13 cellular contexts compared by ENCODE assay signal in the genomic region with DNA sequence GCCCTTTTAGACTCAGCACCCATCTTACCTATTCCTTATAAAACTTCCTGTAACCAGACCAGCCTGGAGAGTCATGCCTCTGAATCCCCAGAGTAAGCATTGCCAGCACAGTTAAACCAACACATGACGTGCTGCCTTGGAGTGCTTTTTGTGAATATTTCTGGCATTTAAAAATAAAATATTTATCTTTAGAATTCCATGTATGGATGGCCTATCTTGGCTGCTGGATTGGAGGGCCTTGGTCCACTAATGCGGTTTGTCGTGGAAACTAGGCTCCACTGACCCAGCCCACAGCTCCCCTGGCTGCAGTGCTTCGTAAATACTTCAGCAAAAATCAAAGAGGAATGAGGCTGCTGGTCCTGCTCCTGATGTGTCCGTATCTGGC. TPM values are rescaled to one million over a fixed set of nuclear protein-coding genes. Genes with fewer than 3 reads are reported as not detected.
DNase-seq lines count a peak whose midpoint lies in the region; ATAC-seq, FAIRE-seq and TF ChIP-seq lines count a peak whose summit lies in the region.
"Had no signal": no experiment of that assay in that cellular context is flagged by ENCODE, and none has a peak within 500 bp of the region (broad histone marks: within the 10 kb centered on the region; RNA-seq: fewer than 3 reads in every experiment).

No MANE protein-coding gene starts in this region.

- no peak for TF ChIP-seq CTCF in H1 (IDR thresholded peaks at IDR 0.05; ENCODE audit: control extremely low read depth in 1 of 3, insufficient read depth in 1 of 3, low read depth in 1 of 3, low read length in 3 of 3)

- H2BK20ac ChIP-seq in H1 (ENCODE audit: low read length), result no peak overlapping the region

- no peak overlapping the region for H3K27ac Mint-ChIP-seq in activated T-cell treated with anti-CD3 and anti-CD28 coated beads, Interleukin-2, amount 50 U/mL, for 24 hours

- H3K79me1 ChIP-seq in H1 (ENCODE audit: low read depth, low read length), result no peaks in the 10 kb centered on the region

- H3K4me2 ChIP-seq in H1 (ENCODE audit: insufficient read depth in 1 of 2, low read depth in 2 of 2, low read length in 2 of 2), result no peak overlapping the region
- H3K4me2 ChIP-seq: BLaER1 treated with 17β-estradiol and CSF1 and Interleukin-3, amounts not matched to agents 10 nM and 100 nM had no signal

- H3K27ac ChIP-seq in H1 (ENCODE audit: low read depth, low read length) (no peak overlapping the region), muscle layer of colon (ENCODE audit: low read depth, low read length) (peak overlapping the region; percentile 54), aorta (ENCODE audit: low read depth in 1 of 2, low read length in 2 of 2) (peak overlapping the region; percentile 9 to 75)
- H3K27ac ChIP-seq: BLaER1 treated with 17β-estradiol and CSF1 and Interleukin-3, amounts not matched to agents 10 nM and 100 nM had no signal

- H3K9ac ChIP-seq in H1 (replicated peaks in 1 of 4; ENCODE audit: extremely low read depth in 1 of 4, low read depth in 3 of 4, low read length in 3 of 4) (no peak overlapping the region), muscle layer of colon (ENCODE audit: low read length) (no peak overlapping the region)
- H3K9ac ChIP-seq: BLaER1 treated with 17β-estradiol and CSF1 and Interleukin-3, amounts not matched to agents 10 nM and 100 nM had no signal

- H4K20me1 ChIP-seq in H1 (replicated peaks in 1 of 2; ENCODE audit: control insufficient read depth in 1 of 2, insufficient read depth in 2 of 2, low read length in 2 of 2), result peaks cover 0 to 9% of the 10 kb centered on the region in 2 experiments
- H4K20me1 ChIP-seq: BLaER1 treated with 17β-estradiol and CSF1 and Interleukin-3, amounts not matched to agents 10 nM and 100 nM had no signal

- no peaks in the 10 kb centered on the region for H3K9me3 ChIP-seq in MG63
- H3K9me3 ChIP-seq in H1 (ENCODE audit: insufficient read depth in 2 of 2, low read depth in 1 of 2, low read length in 1 of 2), result no peaks in the 10 kb centered on the region
- no peaks in the 10 kb centered on the region for H3K9me3 ChIP-seq in muscle layer of colon (ENCODE audit: low read length)
- H3K9me3 ChIP-seq in aorta (ENCODE audit: control insufficient read depth, low read length), result no peaks in the 10 kb centered on the region

- H2BK5ac ChIP-seq in H1 (ENCODE audit: low read depth, low read length), result no peak overlapping the region

- no peaks in the 10 kb centered on the region for H3K79me2 ChIP-seq in H1 (ENCODE audit: control insufficient read depth in 1 of 2, insufficient read depth in 2 of 2, low read length in 2 of 2)

- no peaks in the 10 kb centered on the region for H3K9me3 Mint-ChIP-seq in activated T-cell treated with anti-CD3 and anti-CD28 coated beads, Interleukin-2, amount 50 U/mL, for 24 hours
- H3K9me3 Mint-ChIP-seq: H9 had no signal

- no peaks in the 10 kb centered on the region for H3K23me2 ChIP-seq in H1 (ENCODE audit: low read depth, low read length)

- H2BK120ac ChIP-seq in H1 (replicated peaks; ENCODE audit: low read depth, low read length), result no peak overlapping the region

- H3K27me3 Mint-ChIP-seq in activated T-cell treated with anti-CD3 and anti-CD28 coated beads, Interleukin-2, amount 50 U/mL, for 24 hours, result peaks cover 28% of the 10 kb centered on the region

- H3K36me3 ChIP-seq in MG63, result no peaks in the 10 kb centered on the region
- peaks cover 0 to 13% (median 4%) of the 10 kb centered on the region in 4 experiments; a peak in 3 of 8 replicates for H3K36me3 ChIP-seq in H1 (ENCODE audit: control insufficient read depth in 2 of 4, insufficient read depth in 4 of 4, low read length in 3 of 4)
- H3K36me3 ChIP-seq in muscle layer of colon (ENCODE audit: insufficient read depth, low read length), result peaks cover 8% of the 10 kb centered on the region
- no peaks in the 10 kb centered on the region for H3K36me3 ChIP-seq in aorta (ENCODE audit: control insufficient read depth in 1 of 2, insufficient read depth in 2 of 2, low read length in 1 of 2)
- H3K36me3 ChIP-seq: BLaER1 treated with 17β-estradiol and CSF1 and Interleukin-3, amounts not matched to agents 10 nM and 100 nM had no signal

- H3K4me3 ChIP-seq in MG63 (no peak overlapping the region), H1 (ENCODE audit: extremely low read depth in 1 of 4, insufficient read depth in 2 of 4, low read depth in 3 of 4, low read length in 4 of 4) (no peak overlapping the region), muscle layer of colon (ENCODE audit: low read depth in 1 of 2, low read length in 2 of 2) (no peak overlapping the region), aorta (ENCODE audit: low read length in 2 of 2) (no peak overlapping the region)
- H3K4me3 ChIP-seq: BLaER1 treated with 17β-estradiol and CSF1 and Interleukin-3, amounts not matched to agents 10 nM and 100 nM had no signal

- POLR2A ChIA-PET in H1 (lab: Charles Lee; ENCODE audit: partially characterized antibody), result interaction anchor here (3.2 kb wide), 1 partner anchor 17 kb away, joined by 11 read pairs; the partner anchor contains the start of gene MTARC1

- H4K5ac ChIP-seq in H1 (ENCODE audit: insufficient read length, low read depth, low read length), result no peak overlapping the region

- no peak overlapping the region for H3K14ac ChIP-seq in H1 (ENCODE audit: insufficient read length)

- WGBS in H1 (ENCODE audit: extremely low coverage in 1 of 2, insufficient coverage in 1 of 2, insufficient read length in 1 of 2, insufficient replicate concordance in 2 of 2, low coverage in 1 of 2, low lambda C conversion rate in 2 of 2, missing lambda C conversion rate in 1 of 2), 2 experiments, result 93% methylated on average over 5 of the region's 5 CpGs; no CpG with 5 or more reads in 1 of the 2 experiments
- 5 to 9% methylated on average over 5 of the region's 5 CpGs for WGBS in aorta, 2 donors

- no peak for TF ChIP-seq RAD21 in H1 (IDR thresholded peaks at IDR 0.05 in 1 of 2, conservative IDR thresholded peaks at IDR 0.05 in 1 of 2; ENCODE audit: low read depth in 2 of 2, low read length in 2 of 2)

- no peaks in the 10 kb centered on the region for H3K36me3 Mint-ChIP-seq in activated T-cell treated with anti-CD3 and anti-CD28 coated beads, Interleukin-2, amount 50 U/mL, for 24 hours (ENCODE audit: low read depth)

- H3K4ac ChIP-seq in H1 (replicated peaks; ENCODE audit: insufficient read length, low read depth, low read length), result peak overlapping the region; percentile 49

- H2BK12ac ChIP-seq in H1 (ENCODE audit: low read depth, low read length), result no peak overlapping the region

- no peak overlapping the region for H3K4me3 Mint-ChIP-seq in activated T-cell treated with anti-CD3 and anti-CD28 coated beads, Interleukin-2, amount 50 U/mL, for 24 hours
- H3K4me3 Mint-ChIP-seq: H9 had no signal

- intact Hi-C loops in aorta (cut with DNase I), result no loop called here

- H2AK5ac ChIP-seq in H1 (ENCODE audit: low read depth, low read length), result no peak overlapping the region

- CTCF ChIA-PET in H1 (lab: Charles Lee; ENCODE audit: partially characterized antibody), result interaction anchor here (0.5 to 9.2 kb wide), 30 partner anchors 8 to 523 kb away, joined by 3 to 96 read pairs (median 4); partner anchors contain the start of genes MTARC1 and MTARC2

- TF ChIP-seq EP300 in H1 (IDR thresholded peaks at IDR 0.05; ENCODE audit: borderline replicate concordance in 1 of 2, low read depth in 2 of 2, low read length in 2 of 2), result no peak

- ATAC-seq in aorta (ENCODE audit: low FRiP score) (no peak), HG03095 (IDR thresholded peaks at IDR 0.05; ENCODE audit: unreplicated experiment) (no peak)

- no peak overlapping the region for H4K91ac ChIP-seq in H1 (replicated peaks; ENCODE audit: insufficient read length, low read length)

- no peak overlapping the region for H3K18ac ChIP-seq in H1 (ENCODE audit: extremely low read depth, low read length)

- no peak overlapping the region for H2BK15ac ChIP-seq in H1 (ENCODE audit: low read length)

- no peaks in the 10 kb centered on the region for H3K27me3 ChIP-seq in MG63
- no peaks in the 10 kb centered on the region for H3K27me3 ChIP-seq in H1 (replicated peaks in 1 of 4; ENCODE audit: control insufficient read depth in 3 of 4, extremely low read depth in 1 of 4, insufficient read depth in 3 of 4, low read length in 3 of 4)
- H3K27me3 ChIP-seq in muscle layer of colon (ENCODE audit: control insufficient read depth in 1 of 2, insufficient read depth in 2 of 2, low read length in 2 of 2), result no peaks in the 10 kb centered on the region
- H3K27me3 ChIP-seq in aorta (ENCODE audit: control insufficient read depth in 1 of 2, insufficient read depth in 2 of 2, low read length in 1 of 2), result no peaks in the 10 kb centered on the region
- H3K27me3 ChIP-seq: BLaER1 treated with 17β-estradiol and CSF1 and Interleukin-3, amounts not matched to agents 10 nM and 100 nM had no signal

- no peak overlapping the region for H3K23ac ChIP-seq in H1 (ENCODE audit: insufficient read length)

- no peak overlapping the region for H2AFZ ChIP-seq in H1 (ENCODE audit: low read length)

- H3K4me1 ChIP-seq in H1 (replicated peaks in 1 of 4; ENCODE audit: control insufficient read depth in 3 of 4, insufficient read depth in 4 of 4, low read length in 3 of 4) (no peaks in the 10 kb centered on the region; a peak in 1 of 7 replicates), muscle layer of colon (ENCODE audit: insufficient read depth, low read length) (peaks cover 38% of the 10 kb centered on the region), aorta (ENCODE audit: control insufficient read depth in 1 of 2, insufficient read depth in 2 of 2, low read length in 2 of 2) (no peaks in the 10 kb centered on the region)
- H3K4me1 ChIP-seq: BLaER1 treated with 17β-estradiol and CSF1 and Interleukin-3, amounts not matched to agents 10 nM and 100 nM had no signal

- TF ChIP-seq POLR2A in H1 (IDR thresholded peaks at IDR 0.05; ENCODE audit: control extremely low read depth in 1 of 2, low read depth in 2 of 2, low read length in 2 of 2), result no peak

- H3K4me1 Mint-ChIP-seq in activated T-cell treated with anti-CD3 and anti-CD28 coated beads, Interleukin-2, amount 50 U/mL, for 24 hours (ENCODE audit: low read depth), result no peaks in the 10 kb centered on the region

- FAIRE-seq in H1 (lab: Jason Lieb, UNC), result no peak

- no peak overlapping the region for H3K56ac ChIP-seq in H1 (replicated peaks; ENCODE audit: insufficient read length, low read depth, low read length)

- H4K8ac ChIP-seq in H1 (ENCODE audit: extremely low read depth, insufficient read depth, low read length), result no peak overlapping the region

- DNase-seq in MG63 (peak; percentile 63), H1 (ENCODE audit: low read depth in 1 of 2, low spot score in 2 of 2) (no peak), aorta (no peak), LoVo (ENCODE audit: low spot score) (no peak)
- DNase-seq in activated T-cell treated with anti-CD3 and anti-CD28 coated beads, Interleukin-2, amount 50 U/mL, for 24 hours, result no peak
- DNase-seq: H9; NCI-H1092; NCI-H2107; NCI-H226; NK-92 treated with Interleukin-12 subunit alpha and Interleukin-12 subunit beta, amount 100 ng/mL, for 24 hours had no signal

RNA-seq across cellular contexts. Expression of gene MTARC1, which starts 17.5 kb away (rescaled TPM):
- 0.26 TPM in 1 of 2 replicates, not detected in the other for total RNA-seq in MG63 (2014; rRNA removed; shearing (Covaris generic); ENCODE audit: low replicate concordance)
- total RNA-seq in H1 (2021; fragmentation: NEBNext Ultra II Directional; extraction: Animal tissue kit (Norgen Biotek cat#: 25700)), result 42.4 and 46.2 TPM in 2 replicates
- polyA plus RNA-seq in H1 (2011; rRNA removed) (16.0 and 17.2 TPM in 2 replicates), aorta (1 to 10 TPM; 1.3 to 4.8 TPM)
- polyA plus RNA-seq in H1 (2011; cell fraction: cytosol; rRNA removed), result 19.1 TPM
- 21.8 TPM for polyA plus RNA-seq in H1 (2011; cell fraction: nucleus; rRNA removed)
- 31.8 to 45.8 TPM (median 34.8 TPM) in 4 replicates for polyA plus RNA-seq in H1 (2012, experiment 1 of 2)
- 12.2 TPM for polyA plus RNA-seq in H1 (2012, experiment 2 of 2)
- 26.7 TPM for polyA plus RNA-seq in H1 (2013, experiment 1 of 2)
- 30.8 TPM for polyA plus RNA-seq in H1 (2013, experiment 2 of 2)
- polyA minus RNA-seq in H1 (2011; rRNA and poly(A)+ RNA removed), result 16.7 and 18.1 TPM in 2 replicates
- 21.5 TPM for polyA minus RNA-seq in H1 (2011; cell fraction: cytosol; rRNA and poly(A)+ RNA removed)
- polyA minus RNA-seq in H1 (2011; cell fraction: nucleus; rRNA and poly(A)+ RNA removed), result 20.1 TPM
- 1 to 10 TPM; 8.1 to 9.9 TPM for total RNA-seq in aorta

RNA-seq across cellular contexts. Expression of gene MTARC2, which starts 56.1 kb away (rescaled TPM):
- total RNA-seq in MG63 (2014; rRNA removed; shearing (Covaris generic); ENCODE audit: low replicate concordance), result 1.3 and 8.4 TPM in 2 replicates
- 6.9 and 7.2 TPM in 2 replicates for total RNA-seq in H1 (2021; fragmentation: NEBNext Ultra II Directional; extraction: Animal tissue kit (Norgen Biotek cat#: 25700))
- polyA plus RNA-seq in H1 (2011; rRNA removed) (7.9 and 8.5 TPM in 2 replicates), aorta (10 to 100 TPM; 31.4 to 32.7 TPM)
- 7.9 TPM for polyA plus RNA-seq in H1 (2011; cell fraction: cytosol; rRNA removed)
- polyA plus RNA-seq in H1 (2011; cell fraction: nucleus; rRNA removed), result 7.3 TPM
- 4.8 to 6.2 TPM (median 5.7 TPM) in 4 replicates for polyA plus RNA-seq in H1 (2012, experiment 1 of 2)
- 2.5 TPM for polyA plus RNA-seq in H1 (2012, experiment 2 of 2)
- polyA plus RNA-seq in H1 (2013, experiment 1 of 2), result 4.7 TPM
- 4.9 TPM for polyA plus RNA-seq in H1 (2013, experiment 2 of 2)
- 3.9 and 4.5 TPM in 2 replicates for polyA minus RNA-seq in H1 (2011; rRNA and poly(A)+ RNA removed)
- 4.3 TPM for polyA minus RNA-seq in H1 (2011; cell fraction: cytosol; rRNA and poly(A)+ RNA removed)
- 12.4 TPM for polyA minus RNA-seq in H1 (2011; cell fraction: nucleus; rRNA and poly(A)+ RNA removed)
- total RNA-seq in aorta, result 10 to 100 TPM; 18.2 to 33.9 TPM
